11 cellular contexts compared by ENCODE assay signal in genomic region chr20:54017846-54018245, GRCh38. TPM values are rescaled to one million over a fixed set of nuclear protein-coding genes. Genes with fewer than 3 reads are reported as not detected.
DNase-seq lines count a peak whose midpoint lies in the region; ATAC-seq and TF ChIP-seq lines count a peak whose summit lies in the region.
"Had no signal": no experiment of that assay in that cellular context is flagged by ENCODE, and none has a peak within 500 bp of the region (broad histone marks: within the 10 kb centered on the region; RNA-seq: fewer than 3 reads in every experiment).

No MANE protein-coding gene starts in this region.

- peak; percentile 94 for ATAC-seq in GM18858 (IDR thresholded peaks at IDR 0.05; ENCODE audit: unreplicated experiment)
- ATAC-seq in GM21576 (IDR thresholded peaks at IDR 0.05; ENCODE audit: unreplicated experiment) = peak; percentile 91
- peak; percentile 87 for ATAC-seq in HG03442 (IDR thresholded peaks at IDR 0.05; ENCODE audit: unreplicated experiment)
- ATAC-seq in memory B cell (ENCODE audit: low read depth) = peak; percentile 92
- ATAC-seq in gastroesophageal sphincter = no peak
- ATAC-seq in activated CD8-positive, alpha-beta T cell treated with anti-CD3 and anti-CD28 coated beads, Interleukin-2, amount 10 ng/mL, durations not matched to agents 7 days and 5 days = no peak
- no peak for ATAC-seq in CD4-positive, alpha-beta T cell (ENCODE audit: poor library complexity)
- ATAC-seq: esophagus mucosa had no signal

- H3K27ac ChIP-seq in gastroesophageal sphincter = no peak overlapping the region
- H3K27ac ChIP-seq in CD4-positive, alpha-beta T cell (ENCODE audit: low read depth, low read length) = no peak overlapping the region

- H3K27ac Mint-ChIP-seq in memory B cell = peak overlapping the region; percentile 51
- H3K27ac Mint-ChIP-seq in activated CD8-positive, alpha-beta T cell treated with anti-CD3 and anti-CD28 coated beads, Interleukin-2, amount 10 ng/mL, durations not matched to agents 7 days and 5 days = no peak overlapping the region
- no peak overlapping the region for H3K27ac Mint-ChIP-seq in CD4-positive, alpha-beta T cell
- H3K27ac Mint-ChIP-seq: activated naive CD8-positive, alpha-beta T cell had no signal

- intact Hi-C loops in CD4-positive, alpha-beta T cell (cut with DNase I, micrococcal nuclease) = no loop called here

- peak overlapping the region; percentile 72 for H3K4me3 Mint-ChIP-seq in memory B cell
- no peak overlapping the region for H3K4me3 Mint-ChIP-seq in activated CD8-positive, alpha-beta T cell treated with anti-CD3 and anti-CD28 coated beads, Interleukin-2, amount 10 ng/mL, durations not matched to agents 7 days and 5 days
- H3K4me3 Mint-ChIP-seq in CD4-positive, alpha-beta T cell = no peak overlapping the region
- H3K4me3 Mint-ChIP-seq: activated naive CD8-positive, alpha-beta T cell had no signal

- TF ChIP-seq EP300 in gastroesophageal sphincter (IDR thresholded peaks at IDR 0.05) = no peak

- 40 to 71% methylated on average over 4 of the region's 4 CpGs for WGBS in gastroesophageal sphincter (ENCODE audit: low coverage in 1 of 2), 2 donors

- no peaks in the 10 kb centered on the region for H3K36me3 Mint-ChIP-seq in memory B cell
- H3K36me3 Mint-ChIP-seq in activated CD8-positive, alpha-beta T cell treated with anti-CD3 and anti-CD28 coated beads, Interleukin-2, amount 10 ng/mL, durations not matched to agents 7 days and 5 days (ENCODE audit: low read depth) = no peaks in the 10 kb centered on the region
- H3K36me3 Mint-ChIP-seq in CD4-positive, alpha-beta T cell (ENCODE audit: low read depth) = no peaks in the 10 kb centered on the region
- H3K36me3 Mint-ChIP-seq: activated naive CD8-positive, alpha-beta T cell had no signal

- no peak for TF ChIP-seq POLR2A in gastroesophageal sphincter (IDR thresholded peaks at IDR 0.05)

- H3K27me3 ChIP-seq in gastroesophageal sphincter = peaks cover 5% of the 10 kb centered on the region
- H3K27me3 ChIP-seq in CD4-positive, alpha-beta T cell (ENCODE audit: control insufficient read depth, insufficient read depth, low read length) = no peaks in the 10 kb centered on the region

- no peaks in the 10 kb centered on the region for H3K9me3 Mint-ChIP-seq in memory B cell
- H3K9me3 Mint-ChIP-seq in activated CD8-positive, alpha-beta T cell treated with anti-CD3 and anti-CD28 coated beads, Interleukin-2, amount 10 ng/mL, durations not matched to agents 7 days and 5 days (ENCODE audit: insufficient read depth) = no peaks in the 10 kb centered on the region
- H3K9me3 Mint-ChIP-seq in CD4-positive, alpha-beta T cell = no peaks in the 10 kb centered on the region

- no peaks in the 10 kb centered on the region for H3K9me3 ChIP-seq in gastroesophageal sphincter
- no peaks in the 10 kb centered on the region for H3K9me3 ChIP-seq in CD4-positive, alpha-beta T cell (ENCODE audit: control insufficient read depth, low read length)

- H3K4me3 ChIP-seq in gastroesophageal sphincter = no peak overlapping the region

- H3K36me3 ChIP-seq in gastroesophageal sphincter = no peaks in the 10 kb centered on the region

- POLR2A ChIA-PET in activated CD8-positive, alpha-beta T cell treated with anti-CD3 and anti-CD28 coated beads, Interleukin-2, amount 10 ng/mL, durations not matched to agents 7 days and 5 days (lab: Charles Lee) = no interaction called here
- POLR2A ChIA-PET in CD4-positive, alpha-beta T cell (lab: Charles Lee) = no interaction called here

- CTCF ChIA-PET in activated CD8-positive, alpha-beta T cell treated with anti-CD3 and anti-CD28 coated beads, Interleukin-2, amount 10 ng/mL, durations not matched to agents 7 days and 5 days (lab: Charles Lee) = no interaction called here
- CTCF ChIA-PET in CD4-positive, alpha-beta T cell (lab: Charles Lee) = no interaction called here

- peak in 1 of 2 donors; percentile 49 for DNase-seq in memory B cell (ENCODE audit: low spot score in 2 of 2)
- no peak for DNase-seq in activated CD8-positive, alpha-beta T cell treated with anti-CD3 and anti-CD28 coated beads, Interleukin-2, amount 10 ng/mL, durations not matched to agents 7 days and 5 days
- no peak for DNase-seq in CD4-positive, alpha-beta T cell
- DNase-seq in activated CD4-positive, alpha-beta T cell treated with anti-CD3 and anti-CD28 coated beads for 4 hours = no peak
- DNase-seq: GDM1 had no signal

- peaks cover 16% of the 10 kb centered on the region for H3K4me1 Mint-ChIP-seq in memory B cell
- peaks cover 6% of the 10 kb centered on the region for H3K4me1 Mint-ChIP-seq in activated CD8-positive, alpha-beta T cell treated with anti-CD3 and anti-CD28 coated beads, Interleukin-2, amount 10 ng/mL, durations not matched to agents 7 days and 5 days (ENCODE audit: low read depth)
- no peaks in the 10 kb centered on the region for H3K4me1 Mint-ChIP-seq in CD4-positive, alpha-beta T cell (ENCODE audit: low read depth)

- no peak for TF ChIP-seq CTCF in gastroesophageal sphincter (IDR thresholded peaks at IDR 0.05)
- TF ChIP-seq CTCF in CD4-positive, alpha-beta T cell (IDR thresholded peaks at IDR 0.05) = no peak

- H3K27me3 Mint-ChIP-seq in memory B cell = no peaks in the 10 kb centered on the region
- peaks cover 3% of the 10 kb centered on the region for H3K27me3 Mint-ChIP-seq in activated CD8-positive, alpha-beta T cell treated with anti-CD3 and anti-CD28 coated beads, Interleukin-2, amount 10 ng/mL, durations not matched to agents 7 days and 5 days (ENCODE audit: low read depth)
- no peaks in the 10 kb centered on the region for H3K27me3 Mint-ChIP-seq in CD4-positive, alpha-beta T cell
- H3K27me3 Mint-ChIP-seq: activated naive CD8-positive, alpha-beta T cell had no signal

- H3K4me1 ChIP-seq in gastroesophageal sphincter = no peaks in the 10 kb centered on the region

RNA-seq across cellular contexts. Expression of gene BCAS1, which starts 52.5 kb away (rescaled TPM):
- 1 to 10 TPM in 1 of 4 donors, under 1 TPM in 1, not detected in 2; 0.35 to 1.0 TPM for total RNA-seq in gastroesophageal sphincter
- total RNA-seq in activated CD8-positive, alpha-beta T cell treated with anti-CD3 and anti-CD28 coated beads, Interleukin-2, amount 10 ng/mL, durations not matched to agents 7 days and 5 days = not detected
- total RNA-seq in CD4-positive, alpha-beta T cell = under 1 TPM; 0.20 to 0.27 TPM

Comparison
In these comparisons a context has a peak if more than half of its experiments do, and no peak if none do; other contexts are left out.
1. ATAC-seq: peak in GM18858 (single experiment), GM21576 (single experiment), HG03442 (single experiment) and memory B cell (single experiment); none in gastroesophageal sphincter (single experiment), activated CD8-positive, alpha-beta T cell treated with anti-CD3 and anti-CD28 coated beads, Interleukin-2, amount 10 ng/mL, durations not matched to agents 7 days and 5 days (single experiment) and CD4-positive, alpha-beta T cell (single experiment).